In genomic region chr6:149483849-149484635, GRCh38 we compare ENCODE assay signal across 11 cellular contexts. TPM values are rescaled to one million over a fixed set of nuclear protein-coding genes. Genes with fewer than 3 reads are reported as not detected.
DNase-seq lines count a peak whose midpoint lies in the region; ATAC-seq, FAIRE-seq and TF ChIP-seq lines count a peak whose summit lies in the region.
"Had no signal": no experiment of that assay in that cellular context is flagged by ENCODE, and none has a peak within 500 bp of the region (broad histone marks: within the 10 kb centered on the region; RNA-seq: fewer than 3 reads in every experiment).

No MANE protein-coding gene starts in this region.

- H3K4me1 ChIP-seq in PC-3 (ENCODE audit: insufficient read depth, low read length) (peaks cover 16% of the 10 kb centered on the region), small intestine (ENCODE audit: control insufficient read depth in 2 of 2, insufficient read depth in 1 of 2, low read depth in 1 of 2, low read length in 1 of 2) (peaks cover 6 to 7% of the 10 kb centered on the region in 2 donors)
- H3K4me1 ChIP-seq: pancreas had no signal

- no peak overlapping the region for H3K9ac ChIP-seq in PC-3 (ENCODE audit: low read length)

- H3K27me3 ChIP-seq in PC-3 (ENCODE audit: low read length) (no peaks in the 10 kb centered on the region), small intestine (ENCODE audit: control insufficient read depth in 2 of 2, insufficient read depth in 2 of 2, low read length in 2 of 2) (no peaks in the 10 kb centered on the region)
- H3K27me3 ChIP-seq: pancreas had no signal

- H3K9me2 ChIP-seq in PC-3 (replicated peaks; ENCODE audit: low read length), result no peaks in the 10 kb centered on the region

- TF ChIP-seq CTCF in PC-3 (conservative IDR thresholded peaks at IDR 0.05; ENCODE audit: low read depth, low read length), result no peak

- H3K36me3 Mint-ChIP-seq in T-helper 1 cell treated with Interleukin-12 subunit alpha and Interleukin-12 subunit beta and Interleukin-4 antibody, amounts not matched to agents 30 μg/mL and 1 μg/mL, for 36 hours (ENCODE audit: low read depth), result peaks cover 30% of the 10 kb centered on the region
- peaks cover 54% of the 10 kb centered on the region for H3K36me3 Mint-ChIP-seq in effector memory CD8-positive, alpha-beta T cell (ENCODE audit: insufficient read depth)

- peak overlapping the region; percentile 61; the same call in 1 of the 2 replicates for H3K4me2 ChIP-seq in PC-3 (ENCODE audit: low read length)

- no peak overlapping the region for H3K27ac ChIP-seq in PC-3 (ENCODE audit: low read length)
- peak overlapping the region; percentile 80 to 90 for H3K27ac ChIP-seq in small intestine (ENCODE audit: low read depth in 1 of 2, low read length in 1 of 2)

- 62 to 80% (median 73%) methylated on average over 11 of the region's 11 CpGs for WGBS in small intestine, 3 donors

- H3K36me3 ChIP-seq in PC-3 (ENCODE audit: low read depth, low read length) (no peaks in the 10 kb centered on the region), small intestine (ENCODE audit: control insufficient read depth in 2 of 2, insufficient read depth in 2 of 2, low read length in 2 of 2) (no peaks in the 10 kb centered on the region)
- H3K36me3 ChIP-seq: pancreas had no signal

- H3K4me3 ChIP-seq in PC-3 (ENCODE audit: low read length) (no peak overlapping the region), small intestine (ENCODE audit: low read depth in 1 of 2, low read length in 2 of 2) (peak overlapping the region in 1 of 2 donors; percentile 52)
- H3K4me3 ChIP-seq: pancreas had no signal

- no peaks in the 10 kb centered on the region for H3K9me3 ChIP-seq in PC-3 (ENCODE audit: low read length)
- no peaks in the 10 kb centered on the region for H3K9me3 ChIP-seq in small intestine (ENCODE audit: control insufficient read depth, low read depth)
- H3K9me3 ChIP-seq: pancreas had no signal

- peak overlapping the region; percentile 97 for H3K27ac Mint-ChIP-seq in T-helper 1 cell treated with Interleukin-12 subunit alpha and Interleukin-12 subunit beta and Interleukin-4 antibody, amounts not matched to agents 30 μg/mL and 1 μg/mL, for 36 hours
- H3K27ac Mint-ChIP-seq in effector memory CD8-positive, alpha-beta T cell, result peak overlapping the region; percentile 99 to 100

- no TSS peak for BruUV-seq in PC-3 (replicated peaks; lab: Mats Ljungman, UMichigan)

- POLR2A ChIA-PET in PC-3 (lab: Charles Lee; ENCODE audit: unreplicated experiment), result no interaction called here

- H3K4me1 Mint-ChIP-seq in T-helper 1 cell treated with Interleukin-12 subunit alpha and Interleukin-12 subunit beta and Interleukin-4 antibody, amounts not matched to agents 30 μg/mL and 1 μg/mL, for 36 hours (ENCODE audit: low read depth), result peaks cover 53% of the 10 kb centered on the region
- H3K4me1 Mint-ChIP-seq in effector memory CD8-positive, alpha-beta T cell (ENCODE audit: low read depth in 2 of 2), result peaks cover 45 to 58% of the 10 kb centered on the region in 2 donors

- H4K20me1 ChIP-seq in PC-3 (ENCODE audit: low read length), result no peaks in the 10 kb centered on the region

- ATAC-seq in PC-3, result no peak
- ATAC-seq in effector memory CD8-positive, alpha-beta T cell (replicated peaks), result no peak
- no peak for ATAC-seq in GM19467 (IDR thresholded peaks at IDR 0.05; ENCODE audit: unreplicated experiment)

- CTCF ChIA-PET in PC-3 (lab: Charles Lee), result no interaction called here

- no peaks in the 10 kb centered on the region for H3K79me2 ChIP-seq in PC-3 (ENCODE audit: low read length)

- intact Hi-C loops in PC-3 (cut with micrococcal nuclease), result no loop called here

- H3F3A ChIP-seq in PC-3 (ENCODE audit: low read length, unreplicated experiment), result no peaks in the 10 kb centered on the region

- no peaks in the 10 kb centered on the region for H3K9me3 Mint-ChIP-seq in T-helper 1 cell treated with Interleukin-12 subunit alpha and Interleukin-12 subunit beta and Interleukin-4 antibody, amounts not matched to agents 30 μg/mL and 1 μg/mL, for 36 hours
- no peaks in the 10 kb centered on the region for H3K9me3 Mint-ChIP-seq in effector memory CD8-positive, alpha-beta T cell

- no peak for DNase-seq in T-helper 1 cell
- DNase-seq in PC-3, result no peak
- peak in 1 of 3 experiments; percentile 10 for DNase-seq in effector memory CD8-positive, alpha-beta T cell
- no peak for DNase-seq in small intestine
- no peak for DNase-seq in KG1 (lab: John Stamatoyannopoulos, UW)
- DNase-seq in COLO668 (lab: John Stamatoyannopoulos, UW; ENCODE audit: unreplicated experiment), result no peak
- DNase-seq: cortex of kidney, MM.1S, pancreas had no signal

- H2AFZ ChIP-seq in PC-3 (ENCODE audit: low read length), result no peak overlapping the region

- peak overlapping the region; percentile 98 for H3K4me3 Mint-ChIP-seq in T-helper 1 cell treated with Interleukin-12 subunit alpha and Interleukin-12 subunit beta and Interleukin-4 antibody, amounts not matched to agents 30 μg/mL and 1 μg/mL, for 36 hours
- H3K4me3 Mint-ChIP-seq in effector memory CD8-positive, alpha-beta T cell, result peak overlapping the region; percentile 86 to 98

- FAIRE-seq in small intestine (lab: Jason Lieb, UNC), result no peak
- FAIRE-seq: pancreas had no signal

- no peaks in the 10 kb centered on the region for H3K27me3 Mint-ChIP-seq in T-helper 1 cell treated with Interleukin-12 subunit alpha and Interleukin-12 subunit beta and Interleukin-4 antibody, amounts not matched to agents 30 μg/mL and 1 μg/mL, for 36 hours (ENCODE audit: low read depth)
- no peaks in the 10 kb centered on the region for H3K27me3 Mint-ChIP-seq in effector memory CD8-positive, alpha-beta T cell

RNA-seq across cellular contexts. Expression of gene ZC3H12D, which starts 0.8 kb away (rescaled TPM):
- total RNA-seq in PC-3 (2014; rRNA removed), result not detected in 2 replicates
- polyA plus RNA-seq in small intestine, result 1 to 10 TPM; 2.0 to 3.2 (median 3.0) TPM
